ENCODE assay signal across 8 cellular contexts in the genomic region with DNA sequence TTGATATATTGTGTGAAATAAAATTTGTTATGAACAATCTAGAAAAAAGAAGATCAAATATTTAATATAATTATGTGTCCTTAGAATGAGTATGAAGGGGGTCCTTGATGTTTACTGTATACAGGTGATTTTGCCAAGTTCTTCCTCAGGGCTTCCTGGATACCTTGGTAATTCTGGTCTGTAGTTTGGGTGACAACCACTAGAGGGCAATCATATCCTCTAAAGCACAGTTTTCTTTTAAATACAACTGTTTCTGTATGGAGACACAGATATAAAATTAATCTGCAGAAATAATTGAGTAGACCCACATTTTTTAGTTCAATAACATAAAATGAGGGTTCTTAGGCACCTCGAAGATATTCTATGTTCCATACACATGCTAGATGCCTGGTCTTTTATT.
A peak's percentile ranks its signal among the peaks of the same experiment; 100 is the strongest.
DNase-seq lines count a peak whose midpoint lies in the region; ATAC-seq, FAIRE-seq and TF ChIP-seq lines count a peak whose summit lies in the region.

No MANE protein-coding gene starts in this region.

- H2BK5ac ChIP-seq in mesendoderm (ENCODE audit: low read length), result no peak overlapping the region

- RAD21 ChIA-PET in GM12878 (lab: Charles Lee; ENCODE audit: unreplicated experiment), result no interaction called here

- H3K36me3 ChIP-seq in GM12878 (ENCODE audit: control insufficient read depth in 2 of 2, insufficient read depth in 2 of 2, low read length in 1 of 2) (no peaks in the 10 kb centered on the region), mesendoderm (ENCODE audit: control insufficient read depth, insufficient read depth, low read length) (no peaks in the 10 kb centered on the region)

- no peak overlapping the region for H2AK5ac ChIP-seq in mesendoderm (ENCODE audit: low read length)

- DNase-seq in Ammon's horn (ENCODE audit: low spot score), result peak; percentile 23
- no peak for DNase-seq in GM12864 (ENCODE audit: low read depth)
- DNase-seq in Kasumi-1 (lab: John Stamatoyannopoulos, UW), result peak; percentile 23 to 26
- DNase-seq in GM12878 (ENCODE audit: low read depth, low spot score), result no peak
- DNase-seq in mesendoderm, result peak; percentile 35
- no peak for DNase-seq in stimulated activated CD4-positive, alpha-beta T cell treated with anti-CD3 and anti-CD28 coated beads, Interleukin-4, amount 100 ng/mL, for 4 hours
- DNase-seq in activated gamma-delta T cell treated with Interleukin-2 at 50 U/mL for 16 hours, result no peak

- H4K8ac ChIP-seq in mesendoderm (ENCODE audit: low read depth, low read length), result no peak overlapping the region

- H3K79me2 ChIP-seq in GM12878 (ENCODE audit: control insufficient read depth, insufficient read depth, low read length), result no peaks in the 10 kb centered on the region
- H3K79me2 ChIP-seq in mesendoderm (ENCODE audit: control insufficient read depth, insufficient read depth, low read length), result no peaks in the 10 kb centered on the region

- H4K20me1 ChIP-seq in GM12878 (ENCODE audit: control insufficient read depth, insufficient read depth), result no peaks in the 10 kb centered on the region

- peak; percentile 40 for TF ChIP-seq CTCF in GM12864 (IDR thresholded peaks at IDR 0.05; ENCODE audit: low read depth, low read length, missing control alignments)
- peak; percentile 61 to 62 (median 62); a peak in 5 of 6 replicates for TF ChIP-seq CTCF in GM12878 (IDR thresholded peaks at IDR 0.05 in 2 of 3, conservative IDR thresholded peaks at IDR 0.05 in 1 of 3; ENCODE audit: control insufficient read depth in 2 of 3, extremely low read depth in 1 of 3, insufficient read depth in 1 of 3, low read depth in 3 of 3, low read length in 3 of 3)

- H2BK120ac ChIP-seq in mesendoderm (ENCODE audit: low read depth, low read length), result no peak overlapping the region

- H3K27ac ChIP-seq in GM12878 (ENCODE audit: control insufficient read depth, insufficient read depth) (no peak overlapping the region), mesendoderm (ENCODE audit: low read depth, low read length) (no peak overlapping the region)

- SMC1A ChIA-PET in GM12878 (lab: Charles Lee; ENCODE audit: uncharacterized antibody, unreplicated experiment), result interaction anchor here (1.0 kb wide), 1 partner anchor 55 kb away, joined by 3 read pairs; no protein-coding TSS in a partner anchor

- H3K79me1 ChIP-seq in mesendoderm (ENCODE audit: low read length), result no peaks in the 10 kb centered on the region

- no peak overlapping the region for H3K56ac ChIP-seq in mesendoderm (ENCODE audit: low read length)

- peak; percentile 82 for FAIRE-seq in GM12878 (lab: Jason Lieb, UNC)

- 0% methylated on average over 1 of the region's 1 CpG for WGBS in GM12878 (ENCODE audit: insufficient coverage, insufficient replicate concordance, low lambda C conversion rate, missing lambda C conversion rate)
- no CpG with 5 or more reads among the region's 1 CpG for WGBS in mesendoderm (ENCODE audit: extremely low coverage, insufficient coverage, low lambda C conversion rate)

- in situ Hi-C loops in GM12878 (cut with MboI), result no loop called here

- no peak for TF ChIP-seq POLR2A in GM12878 (IDR thresholded peaks at IDR 0.05; ENCODE audit: low read depth, low read length)

- no TSS peak for BruUV-seq in GM12878 (replicated peaks; lab: Mats Ljungman, UMichigan)

- no peak overlapping the region for H3K9ac ChIP-seq in GM12878 (ENCODE audit: control insufficient read depth, insufficient read depth, low read length)
- no peak overlapping the region for H3K9ac ChIP-seq in mesendoderm (ENCODE audit: low read length)

- H3K4me2 ChIP-seq in GM12878 (ENCODE audit: control insufficient read depth, insufficient read depth), result no peak overlapping the region
- H3K4me2 ChIP-seq in mesendoderm (ENCODE audit: low read length), result no peak overlapping the region

- no peaks in the 10 kb centered on the region for H3K9me3 ChIP-seq in GM12878 (replicated peaks; ENCODE audit: control insufficient read depth, insufficient read depth, low read length)

- no peak overlapping the region for H3K23ac ChIP-seq in mesendoderm (ENCODE audit: low read length)

- intact Hi-C loops in GM12878 (cut with micrococcal nuclease; ENCODE audit: unreplicated experiment), result no loop called here

- TF ChIP-seq RAD21 in GM12878 (IDR thresholded peaks at IDR 0.05; ENCODE audit: insufficient read depth, low read depth, low read length), result peak; percentile 69

- H3K4me3 ChIP-seq in GM12864 (ENCODE audit: low read depth, low read length) (no peak overlapping the region), GM12878 (no peak overlapping the region), mesendoderm (ENCODE audit: low read length) (no peak overlapping the region)

- no peak overlapping the region for H2AFZ ChIP-seq in GM12878 (ENCODE audit: control insufficient read depth, low read depth, low read length)

- H3K27me3 ChIP-seq in GM12878 (replicated peaks in 1 of 2; ENCODE audit: control insufficient read depth in 2 of 2, insufficient read depth in 2 of 2, low read length in 1 of 2) (no peaks in the 10 kb centered on the region), mesendoderm (ENCODE audit: insufficient read depth, low read length, poor library complexity) (no peaks in the 10 kb centered on the region)

- no peak overlapping the region for H3K4ac ChIP-seq in mesendoderm (ENCODE audit: low read depth, low read length)

- ATAC-seq in GM12878 (peak; percentile 73), esophagus mucosa (no peak)

- CTCF ChIA-PET in GM12878 (lab: Yijun Ruan, JAX), result interaction anchor here (1.3 kb wide), 1 partner anchor 59 kb away, joined by 5 read pairs; no protein-coding TSS in a partner anchor

- TF ChIP-seq EP300 in GM12878 (IDR thresholded peaks at IDR 0.05; ENCODE audit: borderline replicate concordance in 1 of 2, control insufficient read depth in 1 of 2, low read depth in 2 of 2, low read length in 2 of 2), result no peak

- POLR2A ChIA-PET in GM12878 (lab: Charles Lee), result no interaction called here

- no peak overlapping the region for H3K18ac ChIP-seq in mesendoderm (ENCODE audit: low read length)

- H4K5ac ChIP-seq in mesendoderm (ENCODE audit: low read length), result no peak overlapping the region

- H2BK15ac ChIP-seq in mesendoderm (replicated peaks; ENCODE audit: low read depth), result no peak overlapping the region

- no peaks in the 10 kb centered on the region for H3K4me1 ChIP-seq in GM12878 (ENCODE audit: control insufficient read depth, insufficient read depth, low read length)
- no peaks in the 10 kb centered on the region for H3K4me1 ChIP-seq in mesendoderm (ENCODE audit: control insufficient read depth, low read depth, low read length)

TF ChIP-seq in GM12878, 131 proteins besides CTCF, POLR2A, EP300 and RAD21:
- TF ChIP-seq SMC3 (IDR thresholded peaks at IDR 0.05; ENCODE audit: borderline replicate concordance, low read length), result peak; percentile 46; the same call in 1 of the 2 replicates
- TF ChIP-seq, protein P1, sequence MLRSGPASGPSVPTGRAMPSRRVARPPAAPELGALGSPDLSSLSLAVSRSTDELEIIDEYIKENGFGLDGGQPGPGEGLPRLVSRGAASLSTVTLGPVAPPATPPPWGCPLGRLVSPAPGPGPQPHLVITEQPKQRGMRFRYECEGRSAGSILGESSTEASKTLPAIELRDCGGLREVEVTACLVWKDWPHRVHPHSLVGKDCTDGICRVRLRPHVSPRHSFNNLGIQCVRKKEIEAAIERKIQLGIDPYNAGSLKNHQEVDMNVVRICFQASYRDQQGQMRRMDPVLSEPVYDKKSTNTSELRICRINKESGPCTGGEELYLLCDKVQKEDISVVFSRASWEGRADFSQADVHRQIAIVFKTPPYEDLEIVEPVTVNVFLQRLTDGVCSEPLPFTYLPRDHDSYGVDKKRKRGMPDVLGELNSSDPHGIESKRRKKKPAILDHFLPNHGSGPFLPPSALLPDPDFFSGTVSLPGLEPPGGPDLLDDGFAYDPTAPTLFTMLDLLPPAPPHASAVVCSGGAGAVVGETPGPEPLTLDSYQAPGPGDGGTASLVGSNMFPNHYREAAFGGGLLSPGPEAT (IDR thresholded peaks at IDR 0.05; ENCODE audit: low read depth), result no peak

Comparison
In these comparisons a context has a peak if more than half of its experiments do, and no peak if none do; other contexts are left out.
1. DNase-seq: peak in Ammon's horn (single experiment), Kasumi-1 (2 of 2) and mesendoderm (single experiment); none in GM12864 (single experiment), GM12878 (single experiment), stimulated activated CD4-positive, alpha-beta T cell treated with anti-CD3 and anti-CD28 coated beads, Interleukin-4, amount 100 ng/mL, for 4 hours (0 of 2) and activated gamma-delta T cell treated with Interleukin-2 at 50 U/mL for 16 hours (single experiment).